14 cellular contexts compared by ENCODE assay signal in the genomic region with DNA sequence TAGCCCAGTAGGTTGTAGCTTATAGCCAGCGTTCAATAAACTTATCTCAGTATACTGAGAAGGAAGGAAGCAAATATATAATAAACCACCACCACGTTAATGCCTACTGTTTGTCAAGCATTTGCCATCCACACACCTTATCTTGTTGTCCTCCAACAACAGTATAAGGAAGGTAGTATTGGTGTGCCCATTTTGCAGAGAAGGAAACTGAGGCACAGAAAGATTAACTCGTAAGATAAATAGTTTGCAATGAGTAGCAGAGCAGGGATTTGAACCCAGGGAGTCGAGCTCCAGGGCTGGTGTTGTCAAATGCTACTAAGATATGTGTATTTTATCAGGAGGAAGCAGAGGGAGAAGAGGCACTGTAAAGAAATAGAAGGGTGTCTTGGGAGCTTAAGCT.
"Had no signal": no experiment of that assay in that cellular context is flagged by ENCODE, and none has a peak within 500 bp of the region (broad histone marks: within the 10 kb centered on the region; RNA-seq: fewer than 3 reads in every experiment).

No MANE protein-coding gene starts in this region.

- H3K36me3 Mint-ChIP-seq: activated naive CD4-positive, alpha-beta T cell treated with anti-CD3 and anti-CD28 coated beads, Interleukin-2, amount 50 U/mL, for 72 hours; T-cell had no signal

- H3K27me3 ChIP-seq: brain microvascular endothelial cell, heart left ventricle, spleen, stomach, testis had no signal

- H3K4me1 Mint-ChIP-seq: neural crest cell had no signal

- H3K4me3 ChIP-seq: heart left ventricle, spleen, stomach, testis had no signal

- DNase-seq: activated CD4-positive, CD25-positive, alpha-beta regulatory T cell treated with anti-CD3 and anti-CD28 coated beads, Interleukin-2, amount 50 U/mL, for 72 hours; brain microvascular endothelial cell; effector CD8-positive, alpha-beta T cell; foreskin melanocyte; heart left ventricle; spleen; stimulated activated CD4-positive, alpha-beta T cell treated with anti-CD3 and anti-CD28 coated beads, Interleukin-1b, Interleukin-23, amount 100 ng/mL, for 48 hours; stomach; T-cell; testis had no signal

- H3K9me3 ChIP-seq: heart left ventricle, spleen, stomach, testis had no signal

- H3K27me3 Mint-ChIP-seq: T-cell had no signal

- ATAC-seq: activated naive CD4-positive, alpha-beta T cell treated with anti-CD3 and anti-CD28 coated beads, Interleukin-2, amount 50 U/mL, for 72 hours; heart left ventricle; sciatic nerve; T-cell had no signal

- H3K27ac ChIP-seq: brain microvascular endothelial cell, testis had no signal

- H3K9me3 Mint-ChIP-seq: activated naive CD4-positive, alpha-beta T cell treated with anti-CD3 and anti-CD28 coated beads, Interleukin-2, amount 50 U/mL, for 72 hours; activated T-helper 2 cell treated with anti-CD3 and anti-CD28 coated beads, Interferon-gamma antibody, Interleukin-2, Interleukin-4, amounts not matched to agents 10 μg/mL and 5 μg/mL and 100 μg/mL, durations not matched to agents 14 hours and 24 hours and 36 hours; neural crest cell; T-cell had no signal

- H3K36me3 ChIP-seq: brain microvascular endothelial cell, heart left ventricle, spleen, stomach had no signal

- H3K4me3 Mint-ChIP-seq: neural crest cell had no signal
